ENCODE assay signal across 9 cellular contexts in genomic region chr1:145992958-145993617, GRCh38. TPM values are rescaled to one million over a fixed set of nuclear protein-coding genes. Genes with fewer than 3 reads are reported as not detected.
DNase-seq lines count a peak whose midpoint lies in the region; ATAC-seq and TF ChIP-seq lines count a peak whose summit lies in the region.
"Had no signal": no experiment of that assay in that cellular context is flagged by ENCODE, and none has a peak within 500 bp of the region (broad histone marks: within the 10 kb centered on the region; RNA-seq: fewer than 3 reads in every experiment).

No MANE protein-coding gene starts in this region.

- no peak for TF ChIP-seq RAD21 in liver (IDR thresholded peaks at IDR 0.05)

- peak overlapping the region; percentile 82 to 98 (median 97) for H3K4me3 Mint-ChIP-seq in IgD-negative memory B cell
- peak overlapping the region; percentile 85 to 89 for H3K4me3 Mint-ChIP-seq in stimulated activated naive CD8-positive, alpha-beta T cell treated with anti-CD3 and anti-CD28 coated beads, Interleukin-15, amount 100 ng/mL, for 72 hours

- no peaks in the 10 kb centered on the region for H3K9me3 ChIP-seq in adipocyte (ENCODE audit: control insufficient read depth, low read length)
- no peaks in the 10 kb centered on the region for H3K9me3 ChIP-seq in liver (ENCODE audit: control insufficient read depth in 4 of 4, low read length in 3 of 4)

- TF ChIP-seq CTCF in liver (IDR thresholded peaks at IDR 0.05; ENCODE audit: low read depth, low read length, missing input control), result no peak

- peaks cover 27% of the 10 kb centered on the region for H3K36me3 Mint-ChIP-seq in IgD-negative memory B cell

- H3K4me1 Mint-ChIP-seq in IgD-negative memory B cell, result peaks cover 27 to 42% (median 38%) of the 10 kb centered on the region in 3 donors
- H3K4me1 Mint-ChIP-seq in stimulated activated naive CD8-positive, alpha-beta T cell treated with anti-CD3 and anti-CD28 coated beads, Interleukin-15, amount 100 ng/mL, for 72 hours, result peaks cover 63% of the 10 kb centered on the region

- DNase-seq in adipocyte (ENCODE audit: low read depth), result no peak
- DNase-seq in stimulated activated naive CD8-positive, alpha-beta T cell treated with anti-CD3 and anti-CD28 coated beads, Interleukin-15, amount 100 ng/mL, for 72 hours, result no peak
- no peak for DNase-seq in cerebellar cortex (ENCODE audit: low spot score)
- DNase-seq: NCI-H748 treated with DMSO at 0.1 percent for 48 hours had no signal

- H3K9ac ChIP-seq in adipocyte (ENCODE audit: low read length) (peak overlapping the region; percentile 95), liver (ENCODE audit: low read depth in 1 of 2, low read length in 2 of 2) (peak overlapping the region in 1 of 2 donors; percentile 89)

- H3K27me3 ChIP-seq in adipocyte (replicated peaks; ENCODE audit: control insufficient read depth, insufficient read depth, low read length) (no peaks in the 10 kb centered on the region), liver (ENCODE audit: control insufficient read depth in 4 of 4, insufficient read depth in 4 of 4, low read length in 3 of 4) (no peaks in the 10 kb centered on the region)

- no peaks in the 10 kb centered on the region for H3K27me3 Mint-ChIP-seq in IgD-negative memory B cell
- H3K27me3 Mint-ChIP-seq in stimulated activated naive CD8-positive, alpha-beta T cell treated with anti-CD3 and anti-CD28 coated beads, Interleukin-15, amount 100 ng/mL, for 72 hours, result no peaks in the 10 kb centered on the region

- H3K27ac Mint-ChIP-seq in IgD-negative memory B cell, result peak overlapping the region; percentile 33 to 80 (median 64)
- peak overlapping the region; percentile 73 to 81 for H3K27ac Mint-ChIP-seq in stimulated activated naive CD8-positive, alpha-beta T cell treated with anti-CD3 and anti-CD28 coated beads, Interleukin-15, amount 100 ng/mL, for 72 hours

- no peak for ATAC-seq in stimulated activated naive CD8-positive, alpha-beta T cell treated with anti-CD3 and anti-CD28 coated beads, Interleukin-15, amount 100 ng/mL, for 72 hours
- ATAC-seq in HG02884 (IDR thresholded peaks at IDR 0.05; ENCODE audit: unreplicated experiment) (no peak), HG03025 (IDR thresholded peaks at IDR 0.05; ENCODE audit: low FRiP score, unreplicated experiment) (no peak)
- ATAC-seq: sciatic nerve had no signal

- peaks cover 44% of the 10 kb centered on the region for H3K4me1 ChIP-seq in adipocyte (ENCODE audit: control insufficient read depth, insufficient read depth, low read length)
- H3K4me1 ChIP-seq in liver (ENCODE audit: control insufficient read depth in 4 of 4, insufficient read depth in 4 of 4, low read length in 3 of 4), result peaks cover 9 to 50% (median 33%) of the 10 kb centered on the region in 4 donors

- H3K9me3 Mint-ChIP-seq in IgD-negative memory B cell, result peaks cover 0 to 3% (median 0%) of the 10 kb centered on the region in 3 donors
- no peaks in the 10 kb centered on the region for H3K9me3 Mint-ChIP-seq in stimulated activated naive CD8-positive, alpha-beta T cell treated with anti-CD3 and anti-CD28 coated beads, Interleukin-15, amount 100 ng/mL, for 72 hours

- H3K36me3 ChIP-seq in adipocyte (ENCODE audit: control insufficient read depth, insufficient read depth, low read length, severe bottlenecking) (peaks cover 35% of the 10 kb centered on the region), liver (ENCODE audit: control insufficient read depth in 4 of 4, insufficient read depth in 3 of 4, low read depth in 1 of 4, low read length in 3 of 4) (peaks cover 6 to 29% (median 20%) of the 10 kb centered on the region in 4 donors)

- peak overlapping the region; percentile 89 for H3K4me3 ChIP-seq in adipocyte (ENCODE audit: low read length)
- H3K4me3 ChIP-seq in liver (ENCODE audit: low read depth in 1 of 3, low read length in 3 of 3), result peak overlapping the region in 2 of 3 donors; percentile 63 to 86

- peak overlapping the region in 1 of 2 donors; percentile 79 for H3K27ac ChIP-seq in liver (ENCODE audit: low read depth in 1 of 2, low read length in 2 of 2)

- WGBS in liver, result 23% methylated on average over 5 of the region's 5 CpGs

TF ChIP-seq in liver, 16 proteins besides CTCF, POLR2A, EP300 and RAD21:
- TF ChIP-seq REST (IDR thresholded peaks at IDR 0.05) (no peak), SP1 (IDR thresholded peaks at IDR 0.05) (peak; percentile 39), RXRA (IDR thresholded peaks at IDR 0.05) (peak; percentile 18 to 39), NR2F2 (IDR thresholded peaks at IDR 0.05) (peak; percentile 15), FOXA2 (IDR thresholded peaks at IDR 0.05) (no peak), TAF1 (conservative IDR thresholded peaks at IDR 0.05) (no peak), HNF4G (IDR thresholded peaks at IDR 0.05) (peak; percentile 65), MAX (IDR thresholded peaks at IDR 0.05) (no peak), YY1 (IDR thresholded peaks at IDR 0.05) (peak; percentile 91), FOXA1 (IDR thresholded peaks at IDR 0.05) (no peak), HNF4A (conservative IDR thresholded peaks at IDR 0.05) (peak; percentile 83 to 85)

RNA-seq across cellular contexts. Expression of gene TXNIP, which starts 3.3 kb away (rescaled TPM):
- polyA plus RNA-seq in IgD-negative memory B cell (3,579 TPM), liver (10 to 100 TPM; 53.8 to 99.2 TPM)
- 100 to 1,000 TPM in 1 of 2 donors, 10 to 100 TPM in 1; 84.7 to 223 TPM for total RNA-seq in liver

RNA-seq across cellular contexts. Expression of gene HJV, which starts 28.4 kb away (rescaled TPM):
- polyA plus RNA-seq in IgD-negative memory B cell, result not detected
- total RNA-seq in liver, result 10 to 100 TPM; 68.0 to 80.5 TPM
- polyA plus RNA-seq in liver, result 100 to 1,000 TPM; 115 to 138 TPM
- total RNA-seq: sciatic nerve had no signal

RNA-seq across cellular contexts. Expression of gene POLR3GL, which starts 28.6 kb away (rescaled TPM):
- polyA plus RNA-seq in IgD-negative memory B cell (64.0 TPM), liver (10 to 100 TPM; 19.8 to 23.4 TPM)
- 10 to 100 TPM; 11.9 to 12.7 TPM for total RNA-seq in liver

RNA-seq across cellular contexts. Expression of gene ANKRD34A, which starts 28.7 kb away (rescaled TPM):
- polyA plus RNA-seq in IgD-negative memory B cell (0.64 TPM), liver (under 1 TPM; 0.06 to 0.13 TPM)
- under 1 TPM in 1 of 2 donors, not detected in 1; 0.17 TPM for total RNA-seq in liver

RNA-seq across cellular contexts. Expression of gene LIX1L, which starts 35.3 kb away (rescaled TPM):
- polyA plus RNA-seq in IgD-negative memory B cell (12.8 TPM), liver (1 to 10 TPM; 4.6 to 6.0 TPM)
- total RNA-seq in liver, result 1 to 10 TPM; 6.5 to 8.6 TPM

Comparison
In these comparisons a context has a peak if more than half of its experiments do, and no peak if none do; other contexts are left out.
1. RNA of gene TXNIP, which starts 3.3 kb away (polyA plus RNA-seq): 3,579 TPM in IgD-negative memory B cell (single experiment); 53.8 to 99.2 TPM in liver; every median in the first group is over 10 times any median in the second.
2. RNA of gene HJV, which starts 28.4 kb away (polyA plus RNA-seq): 115 to 138 TPM in liver; not detected in IgD-negative memory B cell (single experiment); every median in the first group is over 100 times any median in the second.